ENCODE assay signal across 13 cellular contexts in genomic region chr13:24630851-24631341, GRCh38. TPM values are rescaled to one million over a fixed set of nuclear protein-coding genes. Genes with fewer than 3 reads are reported as not detected.
DNase-seq lines count a peak whose midpoint lies in the region; ATAC-seq, FAIRE-seq and TF ChIP-seq lines count a peak whose summit lies in the region.
"Had no signal": no experiment of that assay in that cellular context is flagged by ENCODE, and none has a peak within 500 bp of the region (broad histone marks: within the 10 kb centered on the region; RNA-seq: fewer than 3 reads in every experiment).

No MANE protein-coding gene starts in this region.

- DNase-seq in AG08396 (ENCODE audit: low spot score): peak; percentile 32
- DNase-seq in H4 (ENCODE audit: low spot score): peak; percentile 75
- peak; percentile 3 for DNase-seq in astrocyte of the cerebellum (ENCODE audit: low read depth)
- DNase-seq in kidney: peak; percentile 33
- DNase-seq in naive thymus-derived CD4-positive, alpha-beta T cell: no peak
- no peak for DNase-seq in testis
- no peak for DNase-seq in GM20000 (ENCODE audit: low spot score)
- DNase-seq: activated CD4-positive, CD25-positive, alpha-beta regulatory T cell treated with anti-CD3 and anti-CD28 coated beads, Interleukin-2, amount 50 U/mL, for 72 hours; activated naive CD4-positive, alpha-beta T cell treated with anti-CD3 and anti-CD28 coated beads, Interleukin-2, amount 10 ng/mL, durations not matched to agents 7 days and 5 days; left ventricle myocardium inferior had no signal

- H3K9me3 ChIP-seq in kidney (ENCODE audit: control insufficient read depth in 1 of 2, low read length in 2 of 2) (no peaks in the 10 kb centered on the region), testis (no peaks in the 10 kb centered on the region)
- H3K9me3 ChIP-seq in naive thymus-derived CD4-positive, alpha-beta T cell (ENCODE audit: control insufficient read depth in 2 of 3, low read length in 3 of 3): no peaks in the 10 kb centered on the region
- H3K9me3 ChIP-seq: esophagus muscularis mucosa, left ventricle myocardium inferior had no signal

- H3K27ac Mint-ChIP-seq in naive thymus-derived CD4-positive, alpha-beta T cell: peak overlapping the region in 1 of 9 donors; percentile 47
- H3K27ac Mint-ChIP-seq: activated naive CD4-positive, alpha-beta T cell treated with anti-CD3 and anti-CD28 coated beads, Interleukin-2, amount 10 ng/mL, durations not matched to agents 7 days and 5 days had no signal

- no peak for FAIRE-seq in kidney (lab: Jason Lieb, UNC)

- CTCF ChIA-PET in naive thymus-derived CD4-positive, alpha-beta T cell (lab: Charles Lee): no interaction called here

- peaks cover 0 to 8% (median 0%) of the 10 kb centered on the region in 5 donors for H3K36me3 Mint-ChIP-seq in naive thymus-derived CD4-positive, alpha-beta T cell

- 66 to 71% methylated on average over 7 of the region's 7 CpGs for WGBS in testis, 2 donors

- TF ChIP-seq CTCF in astrocyte of the cerebellum (IDR thresholded peaks at IDR 0.05; ENCODE audit: low read depth, low read length, missing control alignments) (no peak), kidney (IDR thresholded peaks at IDR 0.05; ENCODE audit: borderline replicate concordance, extremely low read depth, insufficient read depth) (no peak), testis (IDR thresholded peaks at IDR 0.05) (no peak), GM20000 (IDR thresholded peaks at IDR 0.05; ENCODE audit: extremely low read depth, missing control alignments) (no peak)

- intact Hi-C loops in kidney (cut with DNase I) (no loop called here), testis (cut with DNase I; ENCODE audit: low total_unique reads) (no loop called here)
- intact Hi-C loops in naive thymus-derived CD4-positive, alpha-beta T cell (cut with micrococcal nuclease): no loop called here

- no peaks in the 10 kb centered on the region for H3K27me3 Mint-ChIP-seq in naive thymus-derived CD4-positive, alpha-beta T cell
- H3K27me3 Mint-ChIP-seq: activated naive CD4-positive, alpha-beta T cell treated with anti-CD3 and anti-CD28 coated beads, Interleukin-2, amount 10 ng/mL, durations not matched to agents 7 days and 5 days had no signal

- peaks cover 8 to 30% (median 15%) of the 10 kb centered on the region in 7 donors for H3K4me1 Mint-ChIP-seq in naive thymus-derived CD4-positive, alpha-beta T cell

- no peak for TF ChIP-seq POLR2A in testis (IDR thresholded peaks at IDR 0.05)

- no peak overlapping the region for H3K4me3 Mint-ChIP-seq in naive thymus-derived CD4-positive, alpha-beta T cell
- H3K4me3 Mint-ChIP-seq: activated naive CD4-positive, alpha-beta T cell treated with anti-CD3 and anti-CD28 coated beads, Interleukin-2, amount 10 ng/mL, durations not matched to agents 7 days and 5 days had no signal

- POLR2A ChIA-PET in naive thymus-derived CD4-positive, alpha-beta T cell (lab: Charles Lee): no interaction called here

- H3K4me3 ChIP-seq in astrocyte of the cerebellum (ENCODE audit: low read depth, low read length) (no peak overlapping the region), kidney (ENCODE audit: low read length in 2 of 2) (no peak overlapping the region), testis (no peak overlapping the region)
- no peak overlapping the region for H3K4me3 ChIP-seq in naive thymus-derived CD4-positive, alpha-beta T cell (ENCODE audit: low read length)
- H3K4me3 ChIP-seq: esophagus muscularis mucosa, left ventricle myocardium inferior had no signal

- H3K9ac ChIP-seq in kidney (ENCODE audit: low read length in 2 of 2): no peak overlapping the region

- H3K27me3 ChIP-seq in naive thymus-derived CD4-positive, alpha-beta T cell (ENCODE audit: control insufficient read depth in 2 of 2, insufficient read depth in 2 of 2, low read length in 2 of 2): no peaks in the 10 kb centered on the region
- H3K27me3 ChIP-seq in testis: no peaks in the 10 kb centered on the region
- H3K27me3 ChIP-seq: esophagus muscularis mucosa had no signal

- H3K4me1 ChIP-seq in kidney (ENCODE audit: control insufficient read depth in 1 of 2, insufficient read depth in 1 of 2, low read depth in 1 of 2, low read length in 2 of 2) (no peaks in the 10 kb centered on the region), testis (no peaks in the 10 kb centered on the region)
- peaks cover 10 to 13% of the 10 kb centered on the region in 2 donors for H3K4me1 ChIP-seq in naive thymus-derived CD4-positive, alpha-beta T cell (ENCODE audit: control insufficient read depth in 2 of 2, insufficient read depth in 2 of 2, low read length in 2 of 2)
- H3K4me1 ChIP-seq: esophagus muscularis mucosa had no signal

- in situ Hi-C loops in astrocyte of the cerebellum (cut with HindIII; ENCODE audit: low sequenced_read_pairs): no loop called here

- H3K27ac ChIP-seq in kidney (ENCODE audit: low read depth in 2 of 2, low read length in 2 of 2) (no peak overlapping the region), testis (no peak overlapping the region)
- no peak overlapping the region for H3K27ac ChIP-seq in naive thymus-derived CD4-positive, alpha-beta T cell (ENCODE audit: low read depth, low read length)
- H3K27ac ChIP-seq: C4-2B, esophagus muscularis mucosa, left ventricle myocardium inferior had no signal

- peaks cover 0 to 2% (median 0%) of the 10 kb centered on the region in 11 donors for H3K9me3 Mint-ChIP-seq in naive thymus-derived CD4-positive, alpha-beta T cell
- H3K9me3 Mint-ChIP-seq: activated naive CD4-positive, alpha-beta T cell treated with anti-CD3 and anti-CD28 coated beads, Interleukin-2, amount 10 ng/mL, durations not matched to agents 7 days and 5 days had no signal

- ATAC-seq in HG03095 (IDR thresholded peaks at IDR 0.05; ENCODE audit: unreplicated experiment): no peak
- ATAC-seq in naive thymus-derived CD4-positive, alpha-beta T cell: no peak

- H3K36me3 ChIP-seq in kidney (ENCODE audit: control insufficient read depth in 1 of 2, insufficient read depth in 2 of 2, low read length in 2 of 2) (no peaks in the 10 kb centered on the region), testis (ENCODE audit: low read depth, missing control alignments) (no peaks in the 10 kb centered on the region)
- no peaks in the 10 kb centered on the region for H3K36me3 ChIP-seq in naive thymus-derived CD4-positive, alpha-beta T cell (ENCODE audit: control insufficient read depth in 2 of 3, insufficient read depth in 3 of 3, low read length in 3 of 3)
- H3K36me3 ChIP-seq: esophagus muscularis mucosa, left ventricle myocardium inferior had no signal

RNA-seq across cellular contexts. Expression of gene ATP12A, which starts 49.3 kb away (rescaled TPM):
- 0.08 and 0.14 TPM in 2 replicates for total RNA-seq in H4 (2014; rRNA removed; shearing (Covaris generic))
- 0.22 TPM for total RNA-seq in kidney
- 6.5 TPM for polyA plus RNA-seq in kidney (ENCODE audit: insufficient read depth, low read depth, low replicate concordance)
- under 1 TPM in 1 of 5 experiments, not detected in 4; 0.39 TPM for total RNA-seq in naive thymus-derived CD4-positive, alpha-beta T cell
- polyA plus RNA-seq in naive thymus-derived CD4-positive, alpha-beta T cell: not detected
- 1 to 10 TPM in 1 of 2 donors, under 1 TPM in 1; 0.94 to 1.2 TPM for total RNA-seq in testis
- 1.6 TPM for polyA plus RNA-seq in testis (ENCODE audit: insufficient read depth, low read depth, low replicate concordance)
- total RNA-seq: esophagus muscularis mucosa, left ventricle myocardium inferior had no signal

Comparison
In these comparisons a context has a peak if more than half of its experiments do, and no peak if none do; other contexts are left out.
1. DNase-seq: peak in AG08396 (single experiment), H4 (single experiment), astrocyte of the cerebellum (single experiment) and kidney (single experiment); none in naive thymus-derived CD4-positive, alpha-beta T cell (0 of 9), testis (single experiment) and GM20000 (single experiment).